Comparison of ENCODE assay signal across 24 cellular contexts in the genomic region with DNA sequence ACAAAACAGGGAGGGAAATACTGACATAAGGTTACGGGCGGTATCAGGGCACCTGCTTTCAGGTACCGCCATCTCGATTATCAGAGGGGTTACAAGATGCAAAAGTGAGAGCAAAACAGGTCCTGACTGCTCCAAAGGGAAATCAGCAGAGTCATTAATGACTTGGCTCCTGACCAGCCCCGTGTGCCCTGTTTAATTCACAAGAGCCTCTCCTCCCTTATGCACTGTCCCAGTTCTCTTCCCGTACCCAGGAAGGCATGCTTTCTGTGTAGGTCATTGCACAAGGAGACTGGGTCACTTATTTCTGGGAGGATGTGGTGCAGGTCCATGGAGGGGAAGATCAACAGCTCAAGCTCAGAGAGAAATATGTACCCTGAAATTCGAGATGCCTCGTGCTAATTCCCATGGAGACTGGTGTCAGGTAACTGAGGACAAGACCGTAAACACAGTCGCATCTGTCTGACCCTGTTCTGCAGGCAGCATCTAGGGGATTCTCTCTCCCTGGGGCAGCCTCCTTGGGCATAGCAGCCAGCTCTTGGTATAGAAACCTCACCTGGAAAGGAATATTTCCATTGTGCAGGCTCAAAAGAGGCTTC.
DNase-seq lines count a peak whose midpoint lies in the region; ATAC-seq and TF ChIP-seq lines count a peak whose summit lies in the region.
"Had no signal": no experiment of that assay in that cellular context is flagged by ENCODE, and none has a peak within 500 bp of the region (broad histone marks: within the 10 kb centered on the region; RNA-seq: fewer than 3 reads in every experiment).

No MANE protein-coding gene starts in this region.

- CTCF ChIA-PET in activated CD4-positive, alpha-beta memory T cell treated with anti-CD3 and anti-CD28 coated beads, Interleukin-2, amount 10 ng/mL, durations not matched to agents 7 days and 5 days (lab: Charles Lee) = interaction anchor here (3.5 kb wide), 1 partner anchor 15 kb away, joined by 12 read pairs; no protein-coding TSS in a partner anchor

- H3K4me3 Mint-ChIP-seq in activated CD4-positive, alpha-beta memory T cell treated with anti-CD3 and anti-CD28 coated beads, Interleukin-2, amount 10 ng/mL, durations not matched to agents 7 days and 5 days = no peak overlapping the region
- H3K4me3 Mint-ChIP-seq: CD4-positive, CD25-positive, alpha-beta regulatory T cell; natural killer cell treated with Interleukin-12 subunit alpha and Interleukin-12 subunit beta and Interleukin-15 and Interleukin-18, amount 100 ng/mL, for 72 hours had no signal

- TF ChIP-seq EP300 in gastroesophageal sphincter (IDR thresholded peaks at IDR 0.05) = no peak

- no peak overlapping the region for H3K4me3 ChIP-seq in gastroesophageal sphincter
- no peak overlapping the region for H3K4me3 ChIP-seq in stomach smooth muscle (ENCODE audit: low read length in 2 of 2)
- H3K4me3 ChIP-seq: spleen had no signal

- DNase-seq in NCI-H510A treated with DMSO at 0.1 percent for 48 hours (lab: John Stamatoyannopoulos, UW) = peak; percentile 34
- no peak for DNase-seq in NCI-H510A (lab: John Stamatoyannopoulos, UW)
- peak; percentile 69 to 92 for DNase-seq in NCI-H524 (lab: John Stamatoyannopoulos, UW)
- no peak for DNase-seq in activated CD4-positive, alpha-beta memory T cell treated with anti-CD3 and anti-CD28 coated beads, Interleukin-2, amount 10 ng/mL, durations not matched to agents 7 days and 5 days
- no peak for DNase-seq in cerebellar cortex (ENCODE audit: low spot score)
- DNase-seq: activated CD4-positive, alpha-beta T cell treated with anti-CD3 and anti-CD28 coated beads, Interleukin-2, amount 50 U/mL, for 48 hours; activated naive CD4-positive, alpha-beta T cell; activated T-cell treated with anti-CD3 and anti-CD28 coated beads, Interleukin-2, amount 50 U/mL, for 1 hour; amniotic stem cell; CD4-positive, CD25-positive, alpha-beta regulatory T cell; foreskin keratinocyte; kidney glomerular epithelial cell; NCI-H1048; NCI-H446; OCI-M1; SHP77; spleen; substantia nigra had no signal

- peaks cover 0 to 53% (median 2%) of the 10 kb centered on the region in 3 donors for H3K4me1 ChIP-seq in gastroesophageal sphincter
- H3K4me1 ChIP-seq in stomach smooth muscle (ENCODE audit: control insufficient read depth, insufficient read depth, low read length) = peaks cover 10% of the 10 kb centered on the region

- no peak for TF ChIP-seq POLR2A in gastroesophageal sphincter (IDR thresholded peaks at IDR 0.05)

- no peak for ATAC-seq in gastroesophageal sphincter
- no peak for ATAC-seq in HG02678 (IDR thresholded peaks at IDR 0.05; ENCODE audit: unreplicated experiment)
- ATAC-seq: foreskin keratinocyte; natural killer cell treated with Interleukin-12 subunit alpha and Interleukin-12 subunit beta and Interleukin-15 and Interleukin-18, amount 100 ng/mL, for 72 hours had no signal

- no peaks in the 10 kb centered on the region for H3K27me3 ChIP-seq in gastroesophageal sphincter
- H3K27me3 ChIP-seq in stomach smooth muscle (ENCODE audit: control insufficient read depth in 1 of 2, insufficient read depth in 2 of 2, low read length in 2 of 2) = no peaks in the 10 kb centered on the region

- no peak overlapping the region for H3K27ac Mint-ChIP-seq in activated CD4-positive, alpha-beta memory T cell treated with anti-CD3 and anti-CD28 coated beads, Interleukin-2, amount 10 ng/mL, durations not matched to agents 7 days and 5 days
- H3K27ac Mint-ChIP-seq: CD4-positive, CD25-positive, alpha-beta regulatory T cell; natural killer cell treated with Interleukin-12 subunit alpha and Interleukin-12 subunit beta and Interleukin-15 and Interleukin-18, amount 100 ng/mL, for 72 hours; progenitor cell of endocrine pancreas had no signal

- H3K27ac ChIP-seq in gastroesophageal sphincter = peak overlapping the region in 3 of 4 donors; percentile 69 to 85 (median 76)
- H3K27ac ChIP-seq in stomach smooth muscle (ENCODE audit: low read length) = peak overlapping the region; percentile 37
- H3K27ac ChIP-seq: foreskin keratinocyte, KMS-11, spleen had no signal

- H3K36me3 Mint-ChIP-seq in activated CD4-positive, alpha-beta memory T cell treated with anti-CD3 and anti-CD28 coated beads, Interleukin-2, amount 10 ng/mL, durations not matched to agents 7 days and 5 days (ENCODE audit: low read depth) = no peaks in the 10 kb centered on the region
- H3K36me3 Mint-ChIP-seq: CD4-positive, CD25-positive, alpha-beta regulatory T cell; natural killer cell treated with Interleukin-12 subunit alpha and Interleukin-12 subunit beta and Interleukin-15 and Interleukin-18, amount 100 ng/mL, for 72 hours had no signal

- H3K4me1 Mint-ChIP-seq in activated CD4-positive, alpha-beta memory T cell treated with anti-CD3 and anti-CD28 coated beads, Interleukin-2, amount 10 ng/mL, durations not matched to agents 7 days and 5 days = peaks cover 5% of the 10 kb centered on the region

- no peak for TF ChIP-seq CTCF in gastroesophageal sphincter (IDR thresholded peaks at IDR 0.05)

- H3K9ac ChIP-seq in stomach smooth muscle (ENCODE audit: low read length in 2 of 2) = no peak overlapping the region
- H3K9ac ChIP-seq: KMS-11 had no signal

- H3K9me3 Mint-ChIP-seq in activated CD4-positive, alpha-beta memory T cell treated with anti-CD3 and anti-CD28 coated beads, Interleukin-2, amount 10 ng/mL, durations not matched to agents 7 days and 5 days = no peaks in the 10 kb centered on the region
- H3K9me3 Mint-ChIP-seq: natural killer cell treated with Interleukin-12 subunit alpha and Interleukin-12 subunit beta and Interleukin-15 and Interleukin-18, amount 100 ng/mL, for 72 hours had no signal

- H3K36me3 ChIP-seq in gastroesophageal sphincter = no peaks in the 10 kb centered on the region
- H3K36me3 ChIP-seq in stomach smooth muscle (ENCODE audit: control insufficient read depth in 2 of 2, insufficient read depth in 2 of 2, low read length in 2 of 2) = no peaks in the 10 kb centered on the region
- H3K36me3 ChIP-seq: spleen had no signal

- H3K9me3 ChIP-seq in gastroesophageal sphincter (no peaks in the 10 kb centered on the region), stomach smooth muscle (ENCODE audit: control insufficient read depth in 2 of 2, low read length in 2 of 2) (no peaks in the 10 kb centered on the region)
- H3K9me3 ChIP-seq: spleen had no signal

- WGBS in gastroesophageal sphincter (ENCODE audit: low coverage in 1 of 2), 2 donors = 69 to 79% methylated on average over 6 to 10 of the region's 10 CpGs

- H3K27me3 Mint-ChIP-seq in activated CD4-positive, alpha-beta memory T cell treated with anti-CD3 and anti-CD28 coated beads, Interleukin-2, amount 10 ng/mL, durations not matched to agents 7 days and 5 days = peaks cover 24% of the 10 kb centered on the region

- POLR2A ChIA-PET in activated CD4-positive, alpha-beta memory T cell treated with anti-CD3 and anti-CD28 coated beads, Interleukin-2, amount 10 ng/mL, durations not matched to agents 7 days and 5 days (lab: Charles Lee) = no interaction called here

Comparison
In these comparisons a context has a peak if more than half of its experiments do, and no peak if none do; other contexts are left out.
1. DNase-seq: peak in NCI-H510A treated with DMSO at 0.1 percent for 48 hours (single experiment) and NCI-H524 (2 of 2); none in NCI-H510A (single experiment), activated CD4-positive, alpha-beta memory T cell treated with anti-CD3 and anti-CD28 coated beads, Interleukin-2, amount 10 ng/mL, durations not matched to agents 7 days and 5 days (single experiment) and cerebellar cortex (single experiment).